Comparison of ENCODE assay signal across 8 cellular contexts in the genomic region with DNA sequence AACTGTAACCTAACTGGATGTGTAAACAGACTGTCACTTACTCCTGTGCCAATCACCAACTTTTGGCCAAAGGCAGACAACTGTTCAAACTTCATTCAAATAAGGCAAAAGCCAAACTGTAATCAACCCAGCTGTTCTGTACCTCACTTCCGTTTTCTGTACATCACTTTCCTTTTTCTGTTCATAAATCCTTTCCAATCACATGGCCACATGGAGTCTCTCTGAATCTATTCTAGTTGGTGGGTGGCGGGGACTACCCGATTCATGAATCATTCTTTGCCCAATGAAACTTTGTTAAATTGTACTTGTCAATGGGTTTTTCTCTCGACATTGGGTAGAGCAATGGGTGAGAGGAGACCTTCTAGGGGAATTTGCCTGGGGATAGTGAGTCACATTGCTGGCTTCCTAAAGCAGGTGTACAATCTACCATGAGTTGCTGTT.
A peak's percentile ranks its signal among the peaks of the same experiment; 100 is the strongest.
DNase-seq lines count a peak whose midpoint lies in the region; ATAC-seq lines count a peak whose summit lies in the region.

No MANE protein-coding gene starts in this region.

- DNase-seq in GM19240 (ENCODE audit: insufficient read length, low spot score) = peak; percentile 15
- peak; percentile 6 to 51 for DNase-seq in activated CD4-positive, alpha-beta T cell treated with anti-CD3 and anti-CD28 coated beads, Interleukin-2, amount 50 U/mL, for 24 hours (ENCODE audit: low read depth in 1 of 2, low spot score in 1 of 2)
- DNase-seq in stimulated activated CD4-positive, alpha-beta T cell treated with anti-CD3 and anti-CD28 coated beads, Interleukin-2, amount 100 ng/mL, for 24 hours = peak; percentile 57 to 65
- no peak for DNase-seq in NCI-H524 treated with DMSO at 0.1 percent for 48 hours (lab: John Stamatoyannopoulos, UW)
- DNase-seq in NCI-H146 (lab: John Stamatoyannopoulos, UW) = no peak
- DNase-seq in C1 segment of cervical spinal cord (lab: John Stamatoyannopoulos, UW) = no peak

- ATAC-seq in HG02970 (IDR thresholded peaks at IDR 0.05; ENCODE audit: low FRiP score, unreplicated experiment) = peak; percentile 36
- ATAC-seq in GM21737 (IDR thresholded peaks at IDR 0.05; ENCODE audit: unreplicated experiment) = no peak

Comparison
In these comparisons a context has a peak if more than half of its experiments do, and no peak if none do; other contexts are left out.
1. DNase-seq: peak in GM19240 (single experiment), activated CD4-positive, alpha-beta T cell treated with anti-CD3 and anti-CD28 coated beads, Interleukin-2, amount 50 U/mL, for 24 hours (2 of 2) and stimulated activated CD4-positive, alpha-beta T cell treated with anti-CD3 and anti-CD28 coated beads, Interleukin-2, amount 100 ng/mL, for 24 hours (2 of 2); none in NCI-H524 treated with DMSO at 0.1 percent for 48 hours (single experiment), NCI-H146 (single experiment) and C1 segment of cervical spinal cord (0 of 14).